18 cellular contexts compared by ENCODE assay signal in genomic region chr6:63014290-63014689, GRCh38.
"Had no signal": no experiment of that assay in that cellular context is flagged by ENCODE, and none has a peak within 500 bp of the region (broad histone marks: within the 10 kb centered on the region; RNA-seq: fewer than 3 reads in every experiment).

No MANE protein-coding gene starts in this region.

- H3K4me1 Mint-ChIP-seq: immature natural killer cell, natural killer cell, neural crest cell had no signal

- H3K9me3 Mint-ChIP-seq: effector memory CD8-positive, alpha-beta T cell; neural crest cell; type B pancreatic cell had no signal

- H3K4me3 Mint-ChIP-seq: dendritic cell treated with granulocyte-macrophage colony-stimulating factor and Interleukin-4, amounts not matched to agents 40 ng/mL and 50 ng/mL, for 4 days; effector memory CD8-positive, alpha-beta T cell; immature natural killer cell; natural killer cell; neural crest cell; type B pancreatic cell had no signal

- H3K36me3 Mint-ChIP-seq: immature natural killer cell, type B pancreatic cell had no signal

- ATAC-seq: effector memory CD8-positive, alpha-beta T cell; gastrocnemius medialis; left colon; mucosa of descending colon; natural killer cell; pancreas; right lobe of liver had no signal

- H3K27ac Mint-ChIP-seq: dendritic cell treated with granulocyte-macrophage colony-stimulating factor and Interleukin-4, amounts not matched to agents 40 ng/mL and 50 ng/mL, for 4 days; effector memory CD8-positive, alpha-beta T cell; immature natural killer cell; natural killer cell; type B pancreatic cell had no signal

- DNase-seq: cerebellar nuclear complex; effector memory CD8-positive, alpha-beta T cell; gastrocnemius medialis; immature natural killer cell; kidney; left colon; mucosa of descending colon; natural killer cell; nucleus accumbens; pancreas; retina; right lobe of liver; stimulated activated naive CD4-positive, alpha-beta T cell; stomach; substantia nigra had no signal

- H3K27me3 Mint-ChIP-seq: dendritic cell treated with granulocyte-macrophage colony-stimulating factor and Interleukin-4, amounts not matched to agents 40 ng/mL and 50 ng/mL, for 4 days; effector memory CD8-positive, alpha-beta T cell; type B pancreatic cell had no signal
